ENCODE assay signal across 13 cellular contexts in genomic region chr7:81155654-81156373, GRCh38.
A peak's percentile ranks its signal among the peaks of the same experiment; 100 is the strongest.
DNase-seq lines count a peak whose midpoint lies in the region; ATAC-seq and TF ChIP-seq lines count a peak whose summit lies in the region.
"Had no signal": no experiment of that assay in that cellular context is flagged by ENCODE, and none has a peak within 500 bp of the region (broad histone marks: within the 10 kb centered on the region; RNA-seq: fewer than 3 reads in every experiment).

No MANE protein-coding gene starts in this region.

- H3K27ac ChIP-seq in PC-3 (ENCODE audit: low read length) (peak overlapping the region; percentile 70), substantia nigra (ENCODE audit: low read depth, low read length, poor library complexity, severe bottlenecking) (no peak overlapping the region)
- H3K27ac ChIP-seq: ascending aorta, prostate gland had no signal

- H3K9me3 Mint-ChIP-seq in Calu3 (ENCODE audit: low read depth, unreplicated experiment): no peaks in the 10 kb centered on the region
- H3K9me3 Mint-ChIP-seq: activated T-helper 1 cell treated with anti-CD3 and anti-CD28 coated beads, Interleukin-12 subunit alpha, Interleukin-12 subunit beta, Interleukin-2, Interleukin-4 antibody, amounts not matched to agents 30 ng/mL and 10 ng/mL and 1 ng/mL, durations not matched to agents 14 hours and 24 hours and 36 hours had no signal

- H3K27ac Mint-ChIP-seq in Calu3 (ENCODE audit: unreplicated experiment): peak overlapping the region; percentile 77
- H3K27ac Mint-ChIP-seq: activated T-helper 1 cell treated with anti-CD3 and anti-CD28 coated beads, Interleukin-12 subunit alpha, Interleukin-12 subunit beta, Interleukin-2, Interleukin-4 antibody, amounts not matched to agents 30 ng/mL and 10 ng/mL and 1 ng/mL, durations not matched to agents 14 hours and 24 hours and 36 hours had no signal

- no peaks in the 10 kb centered on the region for H3K27me3 Mint-ChIP-seq in Calu3 (ENCODE audit: unreplicated experiment)

- POLR2A ChIA-PET in PC-3 (lab: Charles Lee; ENCODE audit: unreplicated experiment): no interaction called here

- peaks cover 47% of the 10 kb centered on the region for H3K4me1 Mint-ChIP-seq in Calu3 (ENCODE audit: low read depth, unreplicated experiment)

- H3K9me3 ChIP-seq in PC-3 (ENCODE audit: low read length) (no peaks in the 10 kb centered on the region), mucosa of descending colon (no peaks in the 10 kb centered on the region)
- H3K9me3 ChIP-seq: ascending aorta, prostate gland had no signal

- H3K4me1 ChIP-seq in PC-3 (ENCODE audit: insufficient read depth, low read length): peaks cover 23% of the 10 kb centered on the region
- H3K4me1 ChIP-seq in mucosa of descending colon (ENCODE audit: low read depth): no peaks in the 10 kb centered on the region
- H3K4me1 ChIP-seq: ascending aorta, prostate gland had no signal

- intact Hi-C loops in Calu3 (cut with micrococcal nuclease; ENCODE audit: unreplicated experiment) (loop anchor here (2.0 to 10.0 kb wide), 5 partner anchors 213 to 431 kb away; no protein-coding TSS in a partner anchor), PC-3 (cut with micrococcal nuclease) (loop anchor here (1.0 to 5.0 kb wide), 3 partner anchors 91 to 291 kb away; no protein-coding TSS in a partner anchor), mucosa of descending colon (cut with DNase I, micrococcal nuclease) (no loop called here)

- H3K9me2 ChIP-seq in PC-3 (replicated peaks; ENCODE audit: low read length): no peaks in the 10 kb centered on the region

- no peaks in the 10 kb centered on the region for H3K36me3 ChIP-seq in PC-3 (ENCODE audit: low read depth, low read length)
- H3K36me3 ChIP-seq in mucosa of descending colon (ENCODE audit: low read depth): no peaks in the 10 kb centered on the region
- H3K36me3 ChIP-seq: ascending aorta, prostate gland had no signal

- ATAC-seq in PC-3 (peak; percentile 79), mucosa of descending colon (peak; percentile 97)
- ATAC-seq: GM12878 had no signal

- H3K79me2 ChIP-seq in PC-3 (ENCODE audit: low read length): no peaks in the 10 kb centered on the region

- no peak for TF ChIP-seq CTCF in Calu3 (IDR thresholded peaks at IDR 0.05; ENCODE audit: unreplicated experiment)
- no peak for TF ChIP-seq CTCF in PC-3 (conservative IDR thresholded peaks at IDR 0.05; ENCODE audit: low read depth, low read length)
- no peak for TF ChIP-seq CTCF in epithelial cell of proximal tubule (conservative IDR thresholded peaks at IDR 0.05; ENCODE audit: low read depth, low read length)
- no peak for TF ChIP-seq CTCF in mucosa of descending colon (IDR thresholded peaks at IDR 0.05)

- no peaks in the 10 kb centered on the region for H3F3A ChIP-seq in PC-3 (ENCODE audit: low read length, unreplicated experiment)

- peak overlapping the region; percentile 29; the same call in 1 of the 2 replicates for H2AFZ ChIP-seq in PC-3 (ENCODE audit: low read length)

- CTCF ChIA-PET in Calu3 (lab: Charles Lee): interaction anchor here (0.5 to 0.8 kb wide), 4 partner anchors 89 to 920 kb away, joined by 4 to 12 read pairs (median 5); no protein-coding TSS in a partner anchor
- CTCF ChIA-PET in PC-3 (lab: Charles Lee): interaction anchor here (0.8 kb wide), 1 partner anchor 143 kb away, joined by 8 read pairs; no protein-coding TSS in a partner anchor

- peak overlapping the region; percentile 20 for H3K4me3 Mint-ChIP-seq in Calu3 (ENCODE audit: low read depth, unreplicated experiment)
- H3K4me3 Mint-ChIP-seq: activated T-helper 1 cell treated with anti-CD3 and anti-CD28 coated beads, Interleukin-12 subunit alpha, Interleukin-12 subunit beta, Interleukin-2, Interleukin-4 antibody, amounts not matched to agents 30 ng/mL and 10 ng/mL and 1 ng/mL, durations not matched to agents 14 hours and 24 hours and 36 hours had no signal

- no peak overlapping the region for H3K9ac ChIP-seq in PC-3 (ENCODE audit: low read length)

- no peak for DNase-seq in Calu3
- peak; percentile 65 for DNase-seq in PC-3
- DNase-seq in epithelial cell of proximal tubule (ENCODE audit: low read depth): peak; percentile 67
- DNase-seq in mucosa of descending colon: no peak
- no peak for DNase-seq in T-helper 1 cell
- no peak for DNase-seq in substantia nigra (lab: John Stamatoyannopoulos, UW)
- no peak for DNase-seq in GM03348 (ENCODE audit: low spot score)
- DNase-seq in NCI-H82 (lab: John Stamatoyannopoulos, UW): no peak
- DNase-seq: NCI-H2107 had no signal

- no peaks in the 10 kb centered on the region for H4K20me1 ChIP-seq in PC-3 (ENCODE audit: low read length)

- H3K4me2 ChIP-seq in PC-3 (ENCODE audit: low read length): peak overlapping the region; percentile 44

- H3K27me3 ChIP-seq in PC-3 (ENCODE audit: low read length): no peaks in the 10 kb centered on the region
- H3K27me3 ChIP-seq: ascending aorta had no signal

- no TSS peak for BruUV-seq in Calu3 (replicated peaks; lab: Mats Ljungman, UMichigan)
- no TSS peak for BruUV-seq in PC-3 (replicated peaks; lab: Mats Ljungman, UMichigan)

- H3K36me3 Mint-ChIP-seq in Calu3 (ENCODE audit: insufficient read depth, unreplicated experiment): no peaks in the 10 kb centered on the region

- no peak overlapping the region for H3K4me3 ChIP-seq in PC-3 (ENCODE audit: low read length)
- no peak overlapping the region for H3K4me3 ChIP-seq in epithelial cell of proximal tubule (ENCODE audit: low read depth, low read length)
- H3K4me3 ChIP-seq in mucosa of descending colon: no peak overlapping the region
- H3K4me3 ChIP-seq: ascending aorta, GM12878, prostate gland had no signal

Comparison
In these comparisons a context has a peak if more than half of its experiments do, and no peak if none do; other contexts are left out.
1. DNase-seq: peak in PC-3 (single experiment) and epithelial cell of proximal tubule (single experiment); none in Calu3 (single experiment), mucosa of descending colon (0 of 3), T-helper 1 cell (0 of 5), substantia nigra (0 of 49), GM03348 (single experiment) and NCI-H82 (single experiment).
2. intact Hi-C loops: an anchor here in Calu3 (2.0 to 10.0 kb wide) and PC-3 (1.0 to 5.0 kb wide); none called in mucosa of descending colon.